In genomic region chr10:50224330-50224952, GRCh38 we compare ENCODE assay signal across 9 cellular contexts. TPM values are rescaled to one million over a fixed set of nuclear protein-coding genes. Genes with fewer than 3 reads are reported as not detected.
DNase-seq lines count a peak whose midpoint lies in the region; ATAC-seq, FAIRE-seq and TF ChIP-seq lines count a peak whose summit lies in the region.
"Had no signal": no experiment of that assay in that cellular context is flagged by ENCODE, and none has a peak within 500 bp of the region (broad histone marks: within the 10 kb centered on the region; RNA-seq: fewer than 3 reads in every experiment).

No MANE protein-coding gene starts in this region.

- no peak overlapping the region for H3K9ac ChIP-seq in HCT116 (ENCODE audit: low read length)

- H3K9me3 ChIP-seq in A549 (no peaks in the 10 kb centered on the region), HCT116 (ENCODE audit: control insufficient read depth in 1 of 2, insufficient read depth in 1 of 2, low read depth in 1 of 2, low read length in 2 of 2) (no peaks in the 10 kb centered on the region), MG63 (no peaks in the 10 kb centered on the region), mucosa of descending colon (no peaks in the 10 kb centered on the region)

- H4K20me1 ChIP-seq in HCT116 (ENCODE audit: insufficient read depth) = no peaks in the 10 kb centered on the region

- no peak for FAIRE-seq in A549 (lab: Jason Lieb, UNC)

- BruUV-seq in HCT116 (replicated peaks; lab: Mats Ljungman, UMichigan) = no TSS peak

- no peaks in the 10 kb centered on the region for H3K79me2 ChIP-seq in HCT116 (ENCODE audit: insufficient read depth, low read length)

- H3K27ac ChIP-seq in A549 (no peak overlapping the region), HCT116 (ENCODE audit: low read depth, low read length) (no peak overlapping the region)
- H3K27ac ChIP-seq: skin epidermis had no signal

- no peaks in the 10 kb centered on the region for H3K4me1 ChIP-seq in A549
- H3K4me1 ChIP-seq in HCT116 (ENCODE audit: control insufficient read depth in 1 of 2, insufficient read depth in 2 of 2, low read length in 2 of 2) = peaks cover 0 to 5% of the 10 kb centered on the region in 2 experiments; a peak in 1 of 4 replicates
- no peaks in the 10 kb centered on the region for H3K4me1 ChIP-seq in mucosa of descending colon (ENCODE audit: low read depth)

- POLR2A ChIA-PET in A549 (lab: Yijun Ruan, JAX) (no interaction called here), HCT116 (lab: Charles Lee) (no interaction called here)

- intact Hi-C loops in HCT116 (cut with micrococcal nuclease) = loop anchor here (1.0 kb wide), 1 partner anchor 630 kb away; no protein-coding TSS in a partner anchor
- intact Hi-C loops in mucosa of descending colon (cut with DNase I, micrococcal nuclease) = loop anchor here in 1 of 2 donors (10.0 kb wide), 1 partner anchor 630 kb away; no protein-coding TSS in a partner anchor

- ATAC-seq in A549 (peak; percentile 97 to 99), HCT116 (peak; percentile 99), mucosa of descending colon (peak; percentile 80)

- RAD21 ChIA-PET in HCT116 (lab: Charles Lee; ENCODE audit: low non-redundant PET in 1 of 2, low total read pairs in 2 of 2, uncharacterized antibody in 2 of 2, unreplicated experiment in 2 of 2) = no interaction called here

- TF ChIP-seq POLR2A in A549 (IDR thresholded peaks at IDR 0.05; ENCODE audit: low read length) = no peak
- TF ChIP-seq POLR2A in HCT116 (IDR thresholded peaks at IDR 0.05; ENCODE audit: borderline replicate concordance, extremely low read depth, insufficient read depth, insufficient read length) = no peak

- H2AFZ ChIP-seq in HCT116 (ENCODE audit: low read depth, low read length, poor library complexity, severe bottlenecking) = peak overlapping the region; percentile 89

- H3K4me3 ChIP-seq in A549 = no peak overlapping the region
- no peak overlapping the region for H3K4me3 ChIP-seq in HCT116 (replicated peaks in 1 of 2; ENCODE audit: low read depth in 1 of 2, low read length in 2 of 2)
- H3K4me3 ChIP-seq in MG63 = no peak overlapping the region
- H3K4me3 ChIP-seq in mucosa of descending colon = no peak overlapping the region
- H3K4me3 ChIP-seq: skin epidermis had no signal

- 20% methylated on average over 6 of the region's 6 CpGs for WGBS in A549 (ENCODE audit: missing lambda C conversion rate)

- TF ChIP-seq CTCF in A549 (IDR thresholded peaks at IDR 0.05) = peak; percentile 72
- peak; percentile 86 for TF ChIP-seq CTCF in GM10266 (IDR thresholded peaks at IDR 0.05; ENCODE audit: control insufficient read depth, insufficient read depth, low read depth, missing control alignments)
- peak; percentile 67 to 75 (median 73) for TF ChIP-seq CTCF in HCT116 (IDR thresholded peaks at IDR 0.05 in 2 of 3, conservative IDR thresholded peaks at IDR 0.05 in 1 of 3; ENCODE audit: borderline replicate concordance in 1 of 3, insufficient read depth in 1 of 3, low read depth in 2 of 3, low read length in 2 of 3)
- TF ChIP-seq CTCF in mucosa of descending colon (IDR thresholded peaks at IDR 0.05) = no peak

- no peaks in the 10 kb centered on the region for H3K27me3 ChIP-seq in HCT116 (ENCODE audit: insufficient read depth, low read length)
- H3K27me3 ChIP-seq in MG63 = no peaks in the 10 kb centered on the region

- H3K36me3 ChIP-seq in HCT116 (ENCODE audit: control insufficient read depth in 1 of 2, insufficient read depth in 2 of 2, low read length in 2 of 2) (no peaks in the 10 kb centered on the region), MG63 (no peaks in the 10 kb centered on the region), mucosa of descending colon (ENCODE audit: low read depth) (no peaks in the 10 kb centered on the region)

- no peak for TF ChIP-seq EP300 in A549 (IDR thresholded peaks at IDR 0.05)

- H3K4me2 ChIP-seq in A549 = no peak overlapping the region
- peak overlapping the region; percentile 26 for H3K4me2 ChIP-seq in HCT116 (ENCODE audit: low read length)

- TF ChIP-seq RAD21 in A549 (conservative IDR thresholded peaks at IDR 0.05 in 1 of 2, IDR thresholded peaks at IDR 0.05 in 1 of 2) (peak; percentile 76 to 79), HCT116 (IDR thresholded peaks at IDR 0.05; ENCODE audit: low read depth) (peak; percentile 81)

- CTCF ChIA-PET in A549 (lab: Yijun Ruan, JAX) = interaction anchor here (0.7 to 5.6 kb wide), 15 partner anchors 8 to 812 kb away, joined by 3 to 54 read pairs (median 4); no protein-coding TSS in a partner anchor
- CTCF ChIA-PET in HCT116 (lab: Charles Lee) = interaction anchor here (0.8 to 1.4 kb wide), 4 partner anchors 10 to 817 kb away, joined by 3 to 4 read pairs (median 4); no protein-coding TSS in a partner anchor

- no peaks in the 10 kb centered on the region for H3K9me2 ChIP-seq in HCT116 (ENCODE audit: insufficient read depth)

- DNase-seq in A549 (ENCODE audit: low read depth in 1 of 2, low spot score in 1 of 2) = peak; percentile 27 to 72
- DNase-seq in GM10266 (ENCODE audit: extremely low spot score) = peak; percentile 39
- DNase-seq in HCT116 (ENCODE audit: low read depth, low spot score) = peak; percentile 65
- peak; percentile 50 for DNase-seq in MG63
- DNase-seq in SK-N-DZ (ENCODE audit: low spot score) = peak; percentile 50
- peak; percentile 48 to 78 for DNase-seq in dermis microvascular lymphatic vessel endothelial cell (ENCODE audit: low read depth in 2 of 2)
- peak in 1 of 3 donors; percentile 40 for DNase-seq in mucosa of descending colon
- DNase-seq in ecto neural progenitor cell (ENCODE audit: low spot score) = no peak

TF ChIP-seq in A549, 52 proteins besides CTCF, POLR2A, EP300 and RAD21 (continues in another document):
- TF ChIP-seq, protein P1, sequence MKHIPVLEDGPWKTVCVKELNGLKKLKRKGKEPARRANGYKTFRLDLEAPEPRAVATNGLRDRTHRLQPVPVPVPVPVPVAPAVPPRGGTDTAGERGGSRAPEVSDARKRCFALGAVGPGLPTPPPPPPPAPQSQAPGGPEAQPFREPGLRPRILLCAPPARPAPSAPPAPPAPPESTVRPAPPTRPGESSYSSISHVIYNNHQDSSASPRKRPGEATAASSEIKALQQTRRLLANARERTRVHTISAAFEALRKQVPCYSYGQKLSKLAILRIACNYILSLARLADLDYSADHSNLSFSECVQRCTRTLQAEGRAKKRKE (CRISPR knock-in tag; IDR thresholded peaks at IDR 0.05; ENCODE audit: low read depth) = no peak
- peak; percentile 62; the same call in 1 of the 2 replicates for TF ChIP-seq MAX (IDR thresholded peaks at IDR 0.05)
- TF ChIP-seq HOXB13 (CRISPR knock-in tag; IDR thresholded peaks at IDR 0.05; ENCODE audit: low read depth) = no peak
- no peak for TF ChIP-seq HDAC2 (IDR thresholded peaks at IDR 0.05)
- TF ChIP-seq RCOR1 (IDR thresholded peaks at IDR 0.05; ENCODE audit: low read depth, low read length) = no peak
- TF ChIP-seq, protein P2, sequence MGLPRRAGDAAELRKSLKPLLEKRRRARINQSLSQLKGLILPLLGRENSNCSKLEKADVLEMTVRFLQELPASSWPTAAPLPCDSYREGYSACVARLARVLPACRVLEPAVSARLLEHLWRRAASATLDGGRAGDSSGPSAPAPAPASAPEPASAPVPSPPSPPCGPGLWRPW (IDR thresholded peaks at IDR 0.05) = no peak
- TF ChIP-seq MYC (IDR thresholded peaks at IDR 0.05; ENCODE audit: borderline replicate concordance, low read length) = peak; percentile 55; the same call in 1 of the 2 replicates
- TF ChIP-seq BHLHE40 (IDR thresholded peaks at IDR 0.05; ENCODE audit: low read depth, low read length) = no peak
- TF ChIP-seq TP53 (CRISPR knock-in tag; IDR thresholded peaks at IDR 0.05) = no peak

TF ChIP-seq in HCT116, 20 proteins besides CTCF, POLR2A, EP300 and RAD21 (continues in another document):
- no peak for TF ChIP-seq EZH2 (IDR thresholded peaks at IDR 0.05)
- TF ChIP-seq, protein P3, sequence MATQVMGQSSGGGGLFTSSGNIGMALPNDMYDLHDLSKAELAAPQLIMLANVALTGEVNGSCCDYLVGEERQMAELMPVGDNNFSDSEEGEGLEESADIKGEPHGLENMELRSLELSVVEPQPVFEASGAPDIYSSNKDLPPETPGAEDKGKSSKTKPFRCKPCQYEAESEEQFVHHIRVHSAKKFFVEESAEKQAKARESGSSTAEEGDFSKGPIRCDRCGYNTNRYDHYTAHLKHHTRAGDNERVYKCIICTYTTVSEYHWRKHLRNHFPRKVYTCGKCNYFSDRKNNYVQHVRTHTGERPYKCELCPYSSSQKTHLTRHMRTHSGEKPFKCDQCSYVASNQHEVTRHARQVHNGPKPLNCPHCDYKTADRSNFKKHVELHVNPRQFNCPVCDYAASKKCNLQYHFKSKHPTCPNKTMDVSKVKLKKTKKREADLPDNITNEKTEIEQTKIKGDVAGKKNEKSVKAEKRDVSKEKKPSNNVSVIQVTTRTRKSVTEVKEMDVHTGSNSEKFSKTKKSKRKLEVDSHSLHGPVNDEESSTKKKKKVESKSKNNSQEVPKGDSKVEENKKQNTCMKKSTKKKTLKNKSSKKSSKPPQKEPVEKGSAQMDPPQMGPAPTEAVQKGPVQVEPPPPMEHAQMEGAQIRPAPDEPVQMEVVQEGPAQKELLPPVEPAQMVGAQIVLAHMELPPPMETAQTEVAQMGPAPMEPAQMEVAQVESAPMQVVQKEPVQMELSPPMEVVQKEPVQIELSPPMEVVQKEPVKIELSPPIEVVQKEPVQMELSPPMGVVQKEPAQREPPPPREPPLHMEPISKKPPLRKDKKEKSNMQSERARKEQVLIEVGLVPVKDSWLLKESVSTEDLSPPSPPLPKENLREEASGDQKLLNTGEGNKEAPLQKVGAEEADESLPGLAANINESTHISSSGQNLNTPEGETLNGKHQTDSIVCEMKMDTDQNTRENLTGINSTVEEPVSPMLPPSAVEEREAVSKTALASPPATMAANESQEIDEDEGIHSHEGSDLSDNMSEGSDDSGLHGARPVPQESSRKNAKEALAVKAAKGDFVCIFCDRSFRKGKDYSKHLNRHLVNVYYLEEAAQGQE (IDR thresholded peaks at IDR 0.05; ENCODE audit: low read depth) = no peak
- TF ChIP-seq TCF7L2 (IDR thresholded peaks at IDR 0.05; ENCODE audit: borderline replicate concordance, extremely low read depth, insufficient read depth, insufficient read length) = no peak

RNA-seq across cellular contexts. Expression of gene ASAH2, which starts 26.9 kb away (rescaled TPM):
- polyA plus RNA-seq in A549 (2011; rRNA removed) (4.8 and 5.9 TPM in 2 replicates), A549 (2017; fragmentation: RNase III; extraction: RNeasy Plus Mini Kit Qiagen cat#74134 plus additional on column Dnase treatment) (0.17 to 0.63 TPM (median 0.21 TPM) in 3 replicates)
- polyA plus RNA-seq in A549 (2012; cell fraction: cytosol; rRNA removed) = 0.52 and 1.1 TPM in 2 replicates
- 0.01 and 0.61 TPM in 2 replicates for polyA plus RNA-seq in A549 (2012; cell fraction: nucleus; rRNA removed)
- 1.4 and 6.2 TPM in 2 replicates for polyA minus RNA-seq in A549 (2011; rRNA and poly(A)+ RNA removed)
- total RNA-seq in HCT116 (2021; ENCODE audit: unreplicated experiment) (10.7 TPM), dermis microvascular lymphatic vessel endothelial cell (0.38 and 0.64 TPM in 2 replicates), mucosa of descending colon (1 to 10 TPM; 2.1 to 4.4 (median 2.6) TPM)
- polyA plus RNA-seq in HCT116 (2012) = 2.1 and 4.3 TPM in 2 replicates
- total RNA-seq in MG63 (2014; rRNA removed; shearing (Covaris generic); ENCODE audit: low replicate concordance) = 0.22 and 0.76 TPM in 2 replicates
- polyA plus RNA-seq in SK-N-DZ (2014; cell fraction: cytosol; rRNA removed) = 0.42 and 0.97 TPM in 2 replicates
- 0.51 and 0.73 TPM in 2 replicates for polyA plus RNA-seq in SK-N-DZ (2014; cell fraction: nucleus; rRNA removed)

Comparison
In these comparisons a context has a peak if more than half of its experiments do, and no peak if none do; other contexts are left out.
1. Of the 6 proteins assayed by ChIP-seq in both A549 and HCT116: peak only in A549: none; only in HCT116: none; in both: CTCF, MAX and RAD21; in neither: 3.